In genomic region chr2:168601739-168602138, GRCh38 we compare ENCODE assay signal across 15 cellular contexts.
DNase-seq lines count a peak whose midpoint lies in the region; ATAC-seq, FAIRE-seq and TF ChIP-seq lines count a peak whose summit lies in the region.
"Had no signal": no experiment of that assay in that cellular context is flagged by ENCODE, and none has a peak within 500 bp of the region (broad histone marks: within the 10 kb centered on the region; RNA-seq: fewer than 3 reads in every experiment).

No MANE protein-coding gene starts in this region.

- H3K27ac ChIP-seq in endodermal cell (ENCODE audit: low read depth, low read length), result no peak overlapping the region
- H3K27ac ChIP-seq: cardiac muscle cell, esophagus muscularis mucosa, SK-N-MC, skin epidermis had no signal

- H3K4me3 ChIP-seq in endodermal cell (ENCODE audit: low read length), result no peak overlapping the region
- H3K4me3 ChIP-seq: cardiac muscle cell, esophagus muscularis mucosa, SK-N-MC, skin epidermis had no signal

- peaks cover 37% of the 10 kb centered on the region for H3K9me3 ChIP-seq in endodermal cell (ENCODE audit: control insufficient read depth, low read length)

- no peak for FAIRE-seq in HTR-8/SVneo (lab: Jason Lieb, UNC)

- DNase-seq in MV-4-11 (lab: John Stamatoyannopoulos, UW) (peak; percentile 16), OCI-M2 (lab: John Stamatoyannopoulos, UW; ENCODE audit: unreplicated experiment) (no peak), endodermal cell (no peak), KG1 (lab: John Stamatoyannopoulos, UW) (no peak), HTR-8/SVneo (ENCODE audit: insufficient read length, low spot score) (no peak)
- DNase-seq: activated gamma-delta T cell, NCI-H510A had no signal

- peaks cover 5% of the 10 kb centered on the region for H3K36me3 ChIP-seq in endodermal cell (ENCODE audit: control insufficient read depth, insufficient read depth, low read length)
- H3K36me3 ChIP-seq: cardiac muscle cell, esophagus muscularis mucosa had no signal

- no peak for TF ChIP-seq CTCF in endodermal cell (conservative IDR thresholded peaks at IDR 0.05)

- peaks cover 32% of the 10 kb centered on the region for H3K36me3 Mint-ChIP-seq in endodermal cell (ENCODE audit: low read depth)

- peaks cover 23% of the 10 kb centered on the region for H3K4me1 Mint-ChIP-seq in endodermal cell

- H3K9ac ChIP-seq in endodermal cell (ENCODE audit: extremely low read depth, low read length, poor library complexity, severe bottlenecking), result no peak overlapping the region

- H3K4me3 Mint-ChIP-seq in endodermal cell, result no peak overlapping the region
- H3K4me3 Mint-ChIP-seq: nephron had no signal

- peaks cover 31% of the 10 kb centered on the region for H3K9me3 Mint-ChIP-seq in endodermal cell

- 91 to 100% methylated on average over 1 to 3 of the region's 3 CpGs for WGBS in endodermal cell (ENCODE audit: insufficient coverage in 1 of 2, insufficient read length in 1 of 2), 2 experiments

- H3K4me1 ChIP-seq in endodermal cell (ENCODE audit: control insufficient read depth, insufficient read depth, low read length), result peaks cover 3% of the 10 kb centered on the region

- ATAC-seq in GM18502 (IDR thresholded peaks at IDR 0.05; ENCODE audit: poor library complexity, unreplicated experiment), result peak; percentile 75
- ATAC-seq in GM21360 (IDR thresholded peaks at IDR 0.05; ENCODE audit: unreplicated experiment), result peak; percentile 56
- ATAC-seq in HG02943 (IDR thresholded peaks at IDR 0.05; ENCODE audit: low read depth, unreplicated experiment), result peak; percentile 63

- H3K27me3 ChIP-seq in endodermal cell (ENCODE audit: control insufficient read depth, insufficient read depth, low read length, poor library complexity, severe bottlenecking), result no peaks in the 10 kb centered on the region
- H3K27me3 ChIP-seq: cardiac muscle cell, esophagus muscularis mucosa had no signal

- H3K27me3 Mint-ChIP-seq in endodermal cell (ENCODE audit: insufficient read depth), result no peaks in the 10 kb centered on the region

- no peak overlapping the region for H3K27ac Mint-ChIP-seq in endodermal cell
